ENCODE assay signal across 24 cellular contexts in genomic region chr3:9040996-9041395, GRCh38.
"Had no signal": no experiment of that assay in that cellular context is flagged by ENCODE, and none has a peak within 500 bp of the region (broad histone marks: within the 10 kb centered on the region; RNA-seq: fewer than 3 reads in every experiment).

No MANE protein-coding gene starts in this region.

- H3K27me3 ChIP-seq: dorsolateral prefrontal cortex, foreskin keratinocyte, gastroesophageal sphincter, heart left ventricle, hepatocyte, left lung, neural progenitor cell, suprapubic skin, transverse colon had no signal

- FAIRE-seq: colon, kidney had no signal

- H3K9me3 ChIP-seq: gastroesophageal sphincter, heart left ventricle, left lung, suprapubic skin, transverse colon had no signal

- H3K4me1 ChIP-seq: foreskin keratinocyte, neural progenitor cell, parathyroid adenoma had no signal

- H3K79me2 ChIP-seq: hepatocyte, parathyroid adenoma had no signal

- ATAC-seq: foreskin keratinocyte; gastroesophageal sphincter; heart left ventricle; left lung; naive thymus-derived CD4-positive, alpha-beta T cell; sciatic nerve; stimulated activated naive CD8-positive, alpha-beta T cell treated with anti-CD3 and anti-CD28 coated beads, Interleukin-15, amount 100 ng/mL, for 72 hours had no signal

- H3K4me2 ChIP-seq: hepatocyte, neural progenitor cell, smooth muscle cell had no signal

- DNase-seq: dorsolateral prefrontal cortex; effector CD4-positive, alpha-beta T cell; foreskin keratinocyte; heart left ventricle; kidney; left lung; mesendoderm; midbrain; naive thymus-derived CD4-positive, alpha-beta T cell; stimulated activated CD4-positive, alpha-beta T cell treated with anti-CD3 and anti-CD28 coated beads, Interleukin-12 subunit alpha, Interleukin-12 subunit beta, amount 100 ng/mL, for 4 hours; stimulated activated CD4-positive, alpha-beta T cell treated with anti-CD3 and anti-CD28 coated beads, Interleukin-1b, Interleukin-23, amount 100 ng/mL, for 48 hours; stimulated activated CD4-positive, alpha-beta T cell treated with anti-CD3 and anti-CD28 coated beads, Interleukin-4, amount 100 ng/mL, for 1 hour; stimulated activated CD8-positive, alpha-beta memory T cell treated with anti-CD3 and anti-CD28 coated beads, Interleukin-4, amount 100 ng/mL, for 48 hours; stimulated activated naive CD4-positive, alpha-beta T cell; stimulated activated naive CD8-positive, alpha-beta T cell treated with anti-CD3 and anti-CD28 coated beads, Interleukin-15, amount 100 ng/mL, for 72 hours; transverse colon had no signal

- H3K9ac ChIP-seq: neural progenitor cell, parathyroid adenoma had no signal

- H3K4me3 ChIP-seq: dorsolateral prefrontal cortex, gastroesophageal sphincter, heart left ventricle, hepatocyte, left lung, neural progenitor cell, smooth muscle cell, suprapubic skin, transverse colon had no signal

- H2AFZ ChIP-seq: hepatocyte, neural progenitor cell, parathyroid adenoma had no signal

- H3K36me3 ChIP-seq: gastroesophageal sphincter, heart left ventricle, left lung, neural progenitor cell, transverse colon had no signal

- H3K27ac ChIP-seq: dorsolateral prefrontal cortex, foreskin keratinocyte, gastroesophageal sphincter, heart left ventricle, hepatocyte, left lung, neural progenitor cell, parathyroid adenoma, suprapubic skin, transverse colon had no signal
